Comparison of ENCODE assay signal across 20 cellular contexts in the genomic region with DNA sequence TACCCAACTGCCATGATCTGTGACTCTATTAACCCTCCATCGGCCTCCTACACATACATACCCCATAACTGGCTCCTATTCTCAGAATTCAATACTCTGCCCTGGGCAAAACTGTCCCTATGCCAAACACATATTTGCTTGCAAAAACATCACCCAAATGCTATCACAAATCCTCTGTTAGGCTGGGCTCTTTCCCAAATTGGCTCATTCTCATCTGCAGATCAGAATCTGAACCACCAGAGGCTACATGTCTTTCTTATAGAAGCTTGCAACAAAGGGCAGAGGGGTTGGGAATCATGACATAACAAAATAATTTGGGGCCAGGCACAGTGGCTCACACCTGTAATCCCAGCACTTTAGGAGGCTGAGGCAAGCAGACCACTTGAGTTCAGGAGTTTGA. TPM values are rescaled to one million over a fixed set of nuclear protein-coding genes. Genes with fewer than 3 reads are reported as not detected.
"Had no signal": no experiment of that assay in that cellular context is flagged by ENCODE, and none has a peak within 500 bp of the region (broad histone marks: within the 10 kb centered on the region; RNA-seq: fewer than 3 reads in every experiment).

No MANE protein-coding gene starts in this region.

- H3K9me3 Mint-ChIP-seq: activated CD4-positive, alpha-beta memory T cell treated with anti-CD3 and anti-CD28 coated beads for 36 hours; activated naive CD4-positive, alpha-beta T cell treated with anti-CD3 and anti-CD28 coated beads, Interleukin-2, amount 50 U/mL, for 24 hours; activated T-cell treated with anti-CD3 and anti-CD28 coated beads, Interleukin-2, amount 50 U/mL, for 24 hours; dendritic cell treated with granulocyte-macrophage colony-stimulating factor and Interleukin-4, amounts not matched to agents 40 ng/mL and 50 ng/mL, for 4 days; effector memory CD8-positive, alpha-beta T cell; memory B cell; naive thymus-derived CD8-positive, alpha-beta T cell; stimulated activated naive CD8-positive, alpha-beta T cell treated with anti-CD3 and anti-CD28 coated beads, Interleukin-15, amount 100 ng/mL, for 72 hours had no signal

- H2AFZ ChIP-seq: parathyroid adenoma had no signal

- H3K36me3 Mint-ChIP-seq: activated CD4-positive, alpha-beta memory T cell treated with anti-CD3 and anti-CD28 coated beads for 36 hours; activated naive CD4-positive, alpha-beta T cell treated with anti-CD3 and anti-CD28 coated beads, Interleukin-2, amount 50 U/mL, for 24 hours; memory B cell; naive thymus-derived CD8-positive, alpha-beta T cell had no signal

- H3K4me1 Mint-ChIP-seq: activated naive CD4-positive, alpha-beta T cell treated with anti-CD3 and anti-CD28 coated beads, Interleukin-2, amount 50 U/mL, for 24 hours; memory B cell; naive thymus-derived CD8-positive, alpha-beta T cell; stimulated activated naive CD8-positive, alpha-beta T cell treated with anti-CD3 and anti-CD28 coated beads, Interleukin-15, amount 100 ng/mL, for 72 hours; T-helper 17 cell had no signal

- H3K79me2 ChIP-seq: parathyroid adenoma had no signal

- DNase-seq: activated CD4-positive, alpha-beta memory T cell treated with anti-CD3 and anti-CD28 coated beads for 36 hours; activated effector memory CD4-positive, alpha-beta T cell treated with Interleukin-2 at 50 U/mL for 16 hours; activated T-cell treated with anti-CD3 and anti-CD28 coated beads, Interleukin-2, amount 50 U/mL, for 24 hours; body of pancreas; central memory CD4-positive, alpha-beta T cell; effector memory CD8-positive, alpha-beta T cell; hippocampal formation; left ventricle myocardium superior; naive thymus-derived CD8-positive, alpha-beta T cell; stimulated activated CD4-positive, alpha-beta T cell treated with anti-CD3 and anti-CD28 coated beads, Interleukin-1b, Interleukin-23, amount 100 ng/mL, for 48 hours; stimulated activated naive CD8-positive, alpha-beta T cell treated with anti-CD3 and anti-CD28 coated beads, Interleukin-15, amount 100 ng/mL, for 72 hours; T-helper 17 cell; testis; upper lobe of left lung; WERI-Rb-1 had no signal

- H3K27me3 Mint-ChIP-seq: activated naive CD4-positive, alpha-beta T cell treated with anti-CD3 and anti-CD28 coated beads, Interleukin-2, amount 50 U/mL, for 24 hours; dendritic cell treated with granulocyte-macrophage colony-stimulating factor and Interleukin-4, amounts not matched to agents 40 ng/mL and 50 ng/mL, for 4 days; stimulated activated naive CD8-positive, alpha-beta T cell treated with anti-CD3 and anti-CD28 coated beads, Interleukin-15, amount 100 ng/mL, for 72 hours had no signal

- H3K4me1 ChIP-seq: body of pancreas, parathyroid adenoma, testis, upper lobe of left lung had no signal

- H3K36me3 ChIP-seq: upper lobe of left lung, WERI-Rb-1 had no signal

- H3K27me3 ChIP-seq: body of pancreas, testis, upper lobe of left lung had no signal

- H3K9me3 ChIP-seq: body of pancreas, testis, upper lobe of left lung had no signal

- H3K27ac Mint-ChIP-seq: activated CD4-positive, alpha-beta memory T cell treated with anti-CD3 and anti-CD28 coated beads for 36 hours; activated naive CD4-positive, alpha-beta T cell treated with anti-CD3 and anti-CD28 coated beads, Interleukin-2, amount 50 U/mL, for 24 hours; activated T-cell treated with anti-CD3 and anti-CD28 coated beads, Interleukin-2, amount 50 U/mL, for 24 hours; dendritic cell treated with granulocyte-macrophage colony-stimulating factor and Interleukin-4, amounts not matched to agents 40 ng/mL and 50 ng/mL, for 4 days; effector memory CD8-positive, alpha-beta T cell; memory B cell; naive thymus-derived CD8-positive, alpha-beta T cell; T-helper 17 cell had no signal

- H3K27ac ChIP-seq: body of pancreas, epithelial cell of prostate, parathyroid adenoma, testis, upper lobe of left lung, WERI-Rb-1 had no signal

- H3K4me3 Mint-ChIP-seq: activated CD4-positive, alpha-beta memory T cell treated with anti-CD3 and anti-CD28 coated beads for 36 hours; activated naive CD4-positive, alpha-beta T cell treated with anti-CD3 and anti-CD28 coated beads, Interleukin-2, amount 50 U/mL, for 24 hours; activated T-cell treated with anti-CD3 and anti-CD28 coated beads, Interleukin-2, amount 50 U/mL, for 24 hours; dendritic cell treated with granulocyte-macrophage colony-stimulating factor and Interleukin-4, amounts not matched to agents 40 ng/mL and 50 ng/mL, for 4 days; effector memory CD8-positive, alpha-beta T cell; memory B cell; naive thymus-derived CD8-positive, alpha-beta T cell; stimulated activated naive CD8-positive, alpha-beta T cell treated with anti-CD3 and anti-CD28 coated beads, Interleukin-15, amount 100 ng/mL, for 72 hours; T-helper 17 cell had no signal

- ATAC-seq: body of pancreas; effector memory CD8-positive, alpha-beta T cell; left ventricle myocardium superior; naive thymus-derived CD8-positive, alpha-beta T cell; stimulated activated naive CD8-positive, alpha-beta T cell treated with anti-CD3 and anti-CD28 coated beads, Interleukin-15, amount 100 ng/mL, for 72 hours; T-helper 17 cell had no signal

- H3K9ac ChIP-seq: parathyroid adenoma had no signal

- H3K4me3 ChIP-seq: body of pancreas, testis, upper lobe of left lung had no signal

RNA-seq across cellular contexts. Expression of a gene that starts 48.1 kb away (rescaled TPM):
- total RNA-seq: T-helper 17 cell had no signal
